In genomic region chr22:49517721-49518120, GRCh38 we compare ENCODE assay signal across 13 cellular contexts.
DNase-seq lines count a peak whose midpoint lies in the region; ATAC-seq and TF ChIP-seq lines count a peak whose summit lies in the region.
"Had no signal": no experiment of that assay in that cellular context is flagged by ENCODE, and none has a peak within 500 bp of the region (broad histone marks: within the 10 kb centered on the region; RNA-seq: fewer than 3 reads in every experiment).

No MANE protein-coding gene starts in this region.

- H3K4me3 ChIP-seq in ovary (no peak overlapping the region), body of pancreas (no peak overlapping the region)

- H3K4me1 ChIP-seq in ovary (ENCODE audit: insufficient read depth) (no peaks in the 10 kb centered on the region), body of pancreas (no peaks in the 10 kb centered on the region)

- H3K9me3 ChIP-seq in T-helper 17 cell (ENCODE audit: control insufficient read depth, low read length, poor library complexity, severe bottlenecking) (no peaks in the 10 kb centered on the region), ovary (peaks cover 0 to 4% of the 10 kb centered on the region in 2 donors), body of pancreas (no peaks in the 10 kb centered on the region)

- no peak for TF ChIP-seq POLR2A in ovary (IDR thresholded peaks at IDR 0.05)
- TF ChIP-seq POLR2A in body of pancreas (IDR thresholded peaks at IDR 0.05) = no peak

- TF ChIP-seq CTCF in ovary (IDR thresholded peaks at IDR 0.05) (no peak), body of pancreas (IDR thresholded peaks at IDR 0.05) (no peak)

- peaks cover 5% of the 10 kb centered on the region for H3K4me1 Mint-ChIP-seq in T-helper 17 cell
- peaks cover 2% of the 10 kb centered on the region for H3K4me1 Mint-ChIP-seq in activated naive CD4-positive, alpha-beta T cell treated with anti-CD3 and anti-CD28 coated beads, Interleukin-2, amount 10 ng/mL, durations not matched to agents 7 days and 5 days

- no peaks in the 10 kb centered on the region for H3K9me3 Mint-ChIP-seq in activated naive CD4-positive, alpha-beta T cell treated with anti-CD3 and anti-CD28 coated beads, Interleukin-2, amount 10 ng/mL, durations not matched to agents 7 days and 5 days

- H3K27me3 Mint-ChIP-seq in T-helper 17 cell = no peaks in the 10 kb centered on the region
- H3K27me3 Mint-ChIP-seq in activated naive CD4-positive, alpha-beta T cell treated with anti-CD3 and anti-CD28 coated beads, Interleukin-2, amount 10 ng/mL, durations not matched to agents 7 days and 5 days = no peaks in the 10 kb centered on the region
- H3K27me3 Mint-ChIP-seq: CD4-positive, CD25-positive, alpha-beta regulatory T cell had no signal

- intact Hi-C loops in sciatic nerve (cut with DNase I) = no loop called here
- intact Hi-C loops in ovary (cut with DNase I) = no loop called here
- intact Hi-C loops in body of pancreas (cut with DNase I) = no loop called here

- no peak for TF ChIP-seq EP300 in ovary (IDR thresholded peaks at IDR 0.05)

- H3K27me3 ChIP-seq in ovary = no peaks in the 10 kb centered on the region
- no peaks in the 10 kb centered on the region for H3K27me3 ChIP-seq in body of pancreas

- H3K27ac ChIP-seq in ovary (no peak overlapping the region), body of pancreas (no peak overlapping the region)
- H3K27ac ChIP-seq: 22Rv1, HL-60 had no signal

- H3K36me3 ChIP-seq in ovary = no peaks in the 10 kb centered on the region
- H3K36me3 ChIP-seq in body of pancreas (replicated peaks in 1 of 2; ENCODE audit: insufficient read depth in 1 of 2, low read depth in 2 of 2) = no peaks in the 10 kb centered on the region

- no peaks in the 10 kb centered on the region for H3K36me3 Mint-ChIP-seq in T-helper 17 cell (ENCODE audit: low read depth)
- H3K36me3 Mint-ChIP-seq in activated naive CD4-positive, alpha-beta T cell treated with anti-CD3 and anti-CD28 coated beads, Interleukin-2, amount 10 ng/mL, durations not matched to agents 7 days and 5 days = peaks cover 3% of the 10 kb centered on the region
- H3K36me3 Mint-ChIP-seq: CD4-positive, CD25-positive, alpha-beta regulatory T cell had no signal

- CTCF ChIA-PET in activated naive CD4-positive, alpha-beta T cell treated with anti-CD3 and anti-CD28 coated beads, Interleukin-2, amount 10 ng/mL, durations not matched to agents 7 days and 5 days (lab: Charles Lee) = no interaction called here

- no peak for ATAC-seq in T-helper 17 cell
- no peak for ATAC-seq in sciatic nerve
- no peak for ATAC-seq in body of pancreas

- H3K4me3 Mint-ChIP-seq in T-helper 17 cell = no peak overlapping the region
- H3K4me3 Mint-ChIP-seq in activated naive CD4-positive, alpha-beta T cell treated with anti-CD3 and anti-CD28 coated beads, Interleukin-2, amount 10 ng/mL, durations not matched to agents 7 days and 5 days = no peak overlapping the region
- H3K4me3 Mint-ChIP-seq: CD4-positive, CD25-positive, alpha-beta regulatory T cell had no signal

- peak overlapping the region; percentile 43 for H3K27ac Mint-ChIP-seq in T-helper 17 cell
- H3K27ac Mint-ChIP-seq in activated naive CD4-positive, alpha-beta T cell treated with anti-CD3 and anti-CD28 coated beads, Interleukin-2, amount 10 ng/mL, durations not matched to agents 7 days and 5 days = no peak overlapping the region

- 72 to 90% (median 84%) methylated on average over 19 of the region's 19 CpGs for WGBS in ovary, 3 donors
- WGBS in body of pancreas, 2 donors = 63 to 81% methylated on average over 11 to 19 of the region's 19 CpGs

- peak; percentile 25 for DNase-seq in activated effector memory CD4-positive, alpha-beta T cell treated with anti-CD3 and anti-CD28 coated beads, Interleukin-2, amount 50 U/mL, for 16 hours
- DNase-seq in activated effector memory CD4-positive, alpha-beta T cell treated with Interleukin-2 at 50 U/mL for 16 hours = no peak
- no peak for DNase-seq in T-helper 17 cell
- DNase-seq in mesenteric fat pad (ENCODE audit: low spot score) = peak; percentile 65
- DNase-seq in sciatic nerve (ENCODE audit: low spot score) = peak; percentile 40
- no peak for DNase-seq in activated naive CD4-positive, alpha-beta T cell treated with anti-CD3 and anti-CD28 coated beads, Interleukin-2, amount 10 ng/mL, durations not matched to agents 7 days and 5 days
- no peak for DNase-seq in ovary
- no peak for DNase-seq in body of pancreas
- DNase-seq: CD4-positive, CD25-positive, alpha-beta regulatory T cell; DMS53; GF-D8 had no signal

Comparison
In these comparisons a context has a peak if more than half of its experiments do, and no peak if none do; other contexts are left out.
1. DNase-seq: peak in activated effector memory CD4-positive, alpha-beta T cell treated with anti-CD3 and anti-CD28 coated beads, Interleukin-2, amount 50 U/mL, for 16 hours (single experiment), mesenteric fat pad (single experiment) and sciatic nerve (single experiment); none in activated effector memory CD4-positive, alpha-beta T cell treated with Interleukin-2 at 50 U/mL for 16 hours (single experiment), T-helper 17 cell (0 of 3), activated naive CD4-positive, alpha-beta T cell treated with anti-CD3 and anti-CD28 coated beads, Interleukin-2, amount 10 ng/mL, durations not matched to agents 7 days and 5 days (single experiment), ovary (0 of 5) and body of pancreas (0 of 4).